16 cellular contexts compared by ENCODE assay signal in genomic region chr13:45219123-45219891, GRCh38. TPM values are rescaled to one million over a fixed set of nuclear protein-coding genes. Genes with fewer than 3 reads are reported as not detected.
DNase-seq lines count a peak whose midpoint lies in the region; ATAC-seq, FAIRE-seq and TF ChIP-seq lines count a peak whose summit lies in the region.
"Had no signal": no experiment of that assay in that cellular context is flagged by ENCODE, and none has a peak within 500 bp of the region (broad histone marks: within the 10 kb centered on the region; RNA-seq: fewer than 3 reads in every experiment).

No MANE protein-coding gene starts in this region.

- CTCF ChIA-PET in activated CD4-positive, alpha-beta T cell treated with anti-CD3 and anti-CD28 coated beads, Interleukin-2, amount 10 ng/mL, durations not matched to agents 7 days and 5 days (lab: Charles Lee), result interaction anchor here (1.0 kb wide), 1 partner anchor 11 kb away, joined by 3 read pairs; no protein-coding TSS in a partner anchor

- peak overlapping the region; percentile 74 for H3K27ac ChIP-seq in keratinocyte (ENCODE audit: control insufficient read depth, insufficient read depth, low read length)
- no peak overlapping the region for H3K27ac ChIP-seq in small intestine (ENCODE audit: low read depth in 1 of 2, low read length in 1 of 2)
- H3K27ac ChIP-seq: left lung had no signal

- peaks cover 1 to 5% of the 10 kb centered on the region in 2 experiments for H3K36me3 ChIP-seq in keratinocyte (ENCODE audit: control insufficient read depth in 2 of 2, extremely low read depth in 1 of 2, insufficient read depth in 2 of 2, low read length in 2 of 2)
- H3K36me3 ChIP-seq in small intestine (ENCODE audit: control insufficient read depth in 2 of 2, insufficient read depth in 2 of 2, low read length in 2 of 2), result no peaks in the 10 kb centered on the region
- H3K36me3 ChIP-seq: left lung had no signal

- H3K4me1 Mint-ChIP-seq in activated CD4-positive, alpha-beta T cell treated with anti-CD3 and anti-CD28 coated beads, Interleukin-2, amount 10 ng/mL, durations not matched to agents 7 days and 5 days, result peaks cover 4% of the 10 kb centered on the region
- peaks cover 16% of the 10 kb centered on the region for H3K4me1 Mint-ChIP-seq in progenitor cell of endocrine pancreas (ENCODE audit: low read depth)

- peak overlapping the region; percentile 69 for H3K4me2 ChIP-seq in keratinocyte (ENCODE audit: control insufficient read depth, extremely low read depth, insufficient read depth, low read depth, low read length)

- no peaks in the 10 kb centered on the region for H3K9me1 ChIP-seq in keratinocyte (ENCODE audit: control insufficient read depth, extremely low read depth, insufficient read depth, low read length)

- no peaks in the 10 kb centered on the region for H3K27me3 ChIP-seq in keratinocyte (ENCODE audit: control insufficient read depth, extremely low read depth, insufficient read depth, low read length)
- H3K27me3 ChIP-seq in small intestine (ENCODE audit: control insufficient read depth in 2 of 2, insufficient read depth in 2 of 2, low read length in 2 of 2), result no peaks in the 10 kb centered on the region
- H3K27me3 ChIP-seq: left lung had no signal

- H4K20me1 ChIP-seq in keratinocyte (ENCODE audit: control insufficient read depth, extremely low read depth, insufficient read depth, low read length), result no peaks in the 10 kb centered on the region

- H3K4me3 Mint-ChIP-seq in activated CD4-positive, alpha-beta T cell treated with anti-CD3 and anti-CD28 coated beads, Interleukin-2, amount 10 ng/mL, durations not matched to agents 7 days and 5 days, result no peak overlapping the region
- no peak overlapping the region for H3K4me3 Mint-ChIP-seq in progenitor cell of endocrine pancreas (ENCODE audit: low read depth)
- H3K4me3 Mint-ChIP-seq: activated naive CD4-positive, alpha-beta T cell treated with anti-CD3 and anti-CD28 coated beads, Interleukin-2, amount 50 U/mL, for 24 hours had no signal

- H3K36me3 Mint-ChIP-seq in activated CD4-positive, alpha-beta T cell treated with anti-CD3 and anti-CD28 coated beads, Interleukin-2, amount 10 ng/mL, durations not matched to agents 7 days and 5 days (ENCODE audit: low read depth), result peaks cover 2% of the 10 kb centered on the region
- peaks cover 5% of the 10 kb centered on the region for H3K36me3 Mint-ChIP-seq in progenitor cell of endocrine pancreas (ENCODE audit: insufficient read depth)

- peaks cover 41% of the 10 kb centered on the region for H3K79me2 ChIP-seq in keratinocyte (ENCODE audit: control insufficient read depth, insufficient read depth, low read length)

- H3K4me3 ChIP-seq in keratinocyte (ENCODE audit: control insufficient read depth in 2 of 3, extremely low read depth in 1 of 3, insufficient read depth in 2 of 3, low read depth in 1 of 3, low read length in 3 of 3) (peak overlapping the region in 1 of 3 experiments; percentile 20), small intestine (ENCODE audit: low read depth in 1 of 2, low read length in 2 of 2) (no peak overlapping the region)
- H3K4me3 ChIP-seq: left lung had no signal

- TF ChIP-seq CTCF in keratinocyte (optimal IDR thresholded peaks at IDR 0.05 in 1 of 3, IDR thresholded peaks at IDR 0.05 in 1 of 3, conservative IDR thresholded peaks at IDR 0.05 in 1 of 3; ENCODE audit: extremely low read depth in 1 of 3, insufficient read depth in 2 of 3, low read length in 3 of 3) (no peak), progenitor cell of endocrine pancreas (IDR thresholded peaks at IDR 0.05; ENCODE audit: unreplicated experiment) (no peak)

- no peaks in the 10 kb centered on the region for H3K9me3 Mint-ChIP-seq in activated CD4-positive, alpha-beta T cell treated with anti-CD3 and anti-CD28 coated beads, Interleukin-2, amount 10 ng/mL, durations not matched to agents 7 days and 5 days
- peaks cover 2% of the 10 kb centered on the region for H3K9me3 Mint-ChIP-seq in progenitor cell of endocrine pancreas (ENCODE audit: low read depth)
- H3K9me3 Mint-ChIP-seq: activated naive CD4-positive, alpha-beta T cell treated with anti-CD3 and anti-CD28 coated beads, Interleukin-2, amount 50 U/mL, for 24 hours had no signal

- WGBS in small intestine, 3 donors, result 33 to 63% (median 44%) methylated on average over 5 of the region's 5 CpGs

- dilution Hi-C loops in keratinocyte (cut with MboI; ENCODE audit: extremely low pct_ligation_motif_present, low sequenced_read_pairs), result no loop called here

- POLR2A ChIA-PET in activated CD4-positive, alpha-beta T cell treated with anti-CD3 and anti-CD28 coated beads, Interleukin-2, amount 10 ng/mL, durations not matched to agents 7 days and 5 days (lab: Charles Lee), result interaction anchor here (0.6 kb wide), 1 partner anchor 74 kb away, joined by 5 read pairs; no protein-coding TSS in a partner anchor

- H3K9ac ChIP-seq in keratinocyte (ENCODE audit: control insufficient read depth, extremely low read depth, insufficient read depth, low read length), result peak overlapping the region; percentile 46

- no peak overlapping the region for H2AFZ ChIP-seq in keratinocyte (ENCODE audit: control insufficient read depth, low read length)

- H3K9me3 ChIP-seq in keratinocyte (ENCODE audit: control insufficient read depth, low read depth, low read length) (no peaks in the 10 kb centered on the region), small intestine (ENCODE audit: control insufficient read depth, low read depth) (no peaks in the 10 kb centered on the region)
- H3K9me3 ChIP-seq: left lung had no signal

- H3K27ac Mint-ChIP-seq in activated CD4-positive, alpha-beta T cell treated with anti-CD3 and anti-CD28 coated beads, Interleukin-2, amount 10 ng/mL, durations not matched to agents 7 days and 5 days, result peak overlapping the region; percentile 28
- no peak overlapping the region for H3K27ac Mint-ChIP-seq in progenitor cell of endocrine pancreas
- H3K27ac Mint-ChIP-seq: activated naive CD4-positive, alpha-beta T cell treated with anti-CD3 and anti-CD28 coated beads, Interleukin-2, amount 50 U/mL, for 24 hours had no signal

- FAIRE-seq in keratinocyte (lab: Jason Lieb, UNC) (peak; percentile 26), small intestine (lab: Jason Lieb, UNC) (peak; percentile 5)
- FAIRE-seq: urothelium cell line had no signal

- H3K4me1 ChIP-seq in keratinocyte (ENCODE audit: control insufficient read depth, extremely low read depth, insufficient read depth, low read length), result peaks cover 50% of the 10 kb centered on the region
- no peaks in the 10 kb centered on the region for H3K4me1 ChIP-seq in small intestine (ENCODE audit: control insufficient read depth in 2 of 2, insufficient read depth in 1 of 2, low read depth in 1 of 2, low read length in 1 of 2)
- H3K4me1 ChIP-seq: left lung had no signal

- H3K27me3 Mint-ChIP-seq in activated CD4-positive, alpha-beta T cell treated with anti-CD3 and anti-CD28 coated beads, Interleukin-2, amount 10 ng/mL, durations not matched to agents 7 days and 5 days, result no peaks in the 10 kb centered on the region
- H3K27me3 Mint-ChIP-seq in progenitor cell of endocrine pancreas, result no peaks in the 10 kb centered on the region
- H3K27me3 Mint-ChIP-seq: activated naive CD4-positive, alpha-beta T cell treated with anti-CD3 and anti-CD28 coated beads, Interleukin-2, amount 50 U/mL, for 24 hours had no signal

- no peak for ATAC-seq in HG02763 (IDR thresholded peaks at IDR 0.05; ENCODE audit: unreplicated experiment)

- DNase-seq in activated CD4-positive, alpha-beta T cell treated with anti-CD3 and anti-CD28 coated beads, Interleukin-2, amount 10 ng/mL, durations not matched to agents 7 days and 5 days, result no peak
- DNase-seq in activated CD4-positive, alpha-beta T cell treated with anti-CD3 and anti-CD28 coated beads for 1 hour, result no peak
- DNase-seq in SW480 (ENCODE audit: low spot score), result peak; percentile 30
- DNase-seq in keratinocyte (ENCODE audit: low read depth, low spot score), result no peak
- DNase-seq in small intestine, result peak; percentile 87
- DNase-seq in progenitor cell of endocrine pancreas (ENCODE audit: low spot score, unreplicated experiment), result no peak
- no peak for DNase-seq in activated CD4-positive, CD25-positive, alpha-beta regulatory T cell (lab: John Stamatoyannopoulos, UW)
- DNase-seq: cortex of kidney; H7; left lung; NCI-H510A; SHP77; stimulated activated CD4-positive, alpha-beta T cell treated with anti-CD3 and anti-CD28 coated beads, Interleukin-1b, Interleukin-23, amount 100 ng/mL, for 48 hours had no signal

RNA-seq across cellular contexts. Expression of gene KCTD4, which starts 18.5 kb away (rescaled TPM):
- total RNA-seq in activated CD4-positive, alpha-beta T cell treated with anti-CD3 and anti-CD28 coated beads, Interleukin-2, amount 10 ng/mL, durations not matched to agents 7 days and 5 days, result not detected
- polyA plus RNA-seq in keratinocyte, result 0.28 to 0.44 TPM (median 0.39 TPM) in 3 replicates
- polyA plus RNA-seq in keratinocyte (2011; ENCODE audit: low read depth), result 1.5 TPM
- polyA plus RNA-seq in keratinocyte (2011; cell fraction: cytosol; rRNA removed), result 0.47 and 1.2 TPM in 2 replicates
- 1.2 and 1.3 TPM in 2 replicates for polyA plus RNA-seq in keratinocyte (2011; cell fraction: nucleus; rRNA removed)
- polyA plus RNA-seq in keratinocyte (2012; ENCODE audit: low replicate concordance), result 0.55 and 1.2 TPM in 2 replicates
- 0.10 to 0.32 TPM in 2 of 3 replicates, not detected in the other for polyA minus RNA-seq in keratinocyte
- polyA minus RNA-seq in keratinocyte (2011; cell fraction: cytosol; rRNA and poly(A)+ RNA removed), result not detected
- 0.39 TPM in 1 of 2 replicates, not detected in the other for polyA minus RNA-seq in keratinocyte (2011; cell fraction: nucleus; rRNA and poly(A)+ RNA removed)
- polyA plus RNA-seq in small intestine, result under 1 TPM in 1 of 3 donors, not detected in 2; 0.03 TPM
- not detected in 2 replicates for total RNA-seq in progenitor cell of endocrine pancreas
- total RNA-seq: H7, left lung had no signal

Comparison
In these comparisons a context has a peak if more than half of its experiments do, and no peak if none do; other contexts are left out.
1. DNase-seq: peak in SW480 (single experiment) and small intestine (single experiment); none in activated CD4-positive, alpha-beta T cell treated with anti-CD3 and anti-CD28 coated beads, Interleukin-2, amount 10 ng/mL, durations not matched to agents 7 days and 5 days (single experiment), activated CD4-positive, alpha-beta T cell treated with anti-CD3 and anti-CD28 coated beads for 1 hour (single experiment), keratinocyte (single experiment), progenitor cell of endocrine pancreas (single experiment) and activated CD4-positive, CD25-positive, alpha-beta regulatory T cell (0 of 4).